Comparison of ENCODE assay signal across 8 cellular contexts in genomic region chr21:46097826-46098286, GRCh38.
A peak's percentile ranks its signal among the peaks of the same experiment; 100 is the strongest.
DNase-seq lines count a peak whose midpoint lies in the region; ATAC-seq lines count a peak whose summit lies in the region.

Gene COL6A2, plus strand, starts transcription at chr21:46098112.

- DNase-seq in NCI-H345 (lab: John Stamatoyannopoulos, UW) (peak; percentile 28), NCI-H345 treated with DMSO at 0.1 percent for 48 hours (lab: John Stamatoyannopoulos, UW; ENCODE audit: unreplicated experiment) (no peak), left kidney (ENCODE audit: low read depth, low spot score) (peak; percentile 88), NCI-H526 treated with DMSO at 0.1 percent for 48 hours (lab: John Stamatoyannopoulos, UW) (no peak)
- peak; percentile 31 for DNase-seq in central memory CD4-positive, alpha-beta T cell
- peak; percentile 32 for DNase-seq in stimulated activated CD4-positive, alpha-beta T cell treated with anti-CD3 and anti-CD28 coated beads, Interleukin-2, amount 100 ng/mL, for 4 hours (ENCODE audit: low read depth)

- peak; percentile 81 to 84 for ATAC-seq in activated CD4-positive, CD25-positive, alpha-beta regulatory T cell treated with anti-CD3 and anti-CD28 coated beads, Interleukin-2, amount 50 U/mL, for 24 hours
- ATAC-seq in GM21717 (IDR thresholded peaks at IDR 0.05; ENCODE audit: unreplicated experiment), result no peak

Comparison
In these comparisons a context has a peak if more than half of its experiments do, and no peak if none do; other contexts are left out.
1. DNase-seq: peak in NCI-H345 (single experiment), central memory CD4-positive, alpha-beta T cell (single experiment), left kidney (single experiment) and stimulated activated CD4-positive, alpha-beta T cell treated with anti-CD3 and anti-CD28 coated beads, Interleukin-2, amount 100 ng/mL, for 4 hours (single experiment); none in NCI-H345 treated with DMSO at 0.1 percent for 48 hours (single experiment) and NCI-H526 treated with DMSO at 0.1 percent for 48 hours (single experiment).